28 cellular contexts compared by ENCODE assay signal in genomic region chr5:179457612-179458011, GRCh38.
"Had no signal": no experiment of that assay in that cellular context is flagged by ENCODE, and none has a peak within 500 bp of the region (broad histone marks: within the 10 kb centered on the region; RNA-seq: fewer than 3 reads in every experiment).

No MANE protein-coding gene starts in this region.

- H3K4me1 ChIP-seq: colonic mucosa, esophagus muscularis mucosa, esophagus squamous epithelium, foreskin keratinocyte, gastrocnemius medialis, gastroesophageal sphincter, heart left ventricle, heart right ventricle had no signal

- H3K4me3 Mint-ChIP-seq: dendritic cell treated with granulocyte-macrophage colony-stimulating factor and Interleukin-4, amounts not matched to agents 40 ng/mL and 50 ng/mL, for 4 days; effector memory CD8-positive, alpha-beta T cell; endodermal cell had no signal

- H3K36me3 ChIP-seq: colonic mucosa, esophagus muscularis mucosa, esophagus squamous epithelium, gastrocnemius medialis, gastroesophageal sphincter, heart left ventricle, heart right ventricle had no signal

- H3K9me3 ChIP-seq: colonic mucosa, esophagus muscularis mucosa, gastrocnemius medialis, gastroesophageal sphincter had no signal

- H3K27ac Mint-ChIP-seq: dendritic cell treated with granulocyte-macrophage colony-stimulating factor and Interleukin-4, amounts not matched to agents 40 ng/mL and 50 ng/mL, for 4 days; effector memory CD8-positive, alpha-beta T cell; endodermal cell had no signal

- DNase-seq: colonic mucosa; cortex of kidney; dermis blood vessel endothelial cell; dorsolateral prefrontal cortex; effector CD4-positive, alpha-beta T cell; effector CD8-positive, alpha-beta T cell; effector memory CD4-positive, alpha-beta T cell; effector memory CD8-positive, alpha-beta T cell; endodermal cell; erythroblast; esophagus squamous epithelium; foreskin fibroblast; foreskin keratinocyte; foreskin melanocyte; gastrocnemius medialis; glutamatergic neuron; head of caudate nucleus; heart left ventricle; heart right ventricle had no signal

- ATAC-seq: effector memory CD8-positive, alpha-beta T cell; esophagus mucosa; foreskin keratinocyte; gastrocnemius medialis; gastroesophageal sphincter; heart left ventricle; heart right ventricle had no signal

- H3K27me3 Mint-ChIP-seq: dendritic cell treated with granulocyte-macrophage colony-stimulating factor and Interleukin-4, amounts not matched to agents 40 ng/mL and 50 ng/mL, for 4 days had no signal

- FAIRE-seq: colon, endothelial cell of umbilical vein, frontal cortex had no signal

- H3K27ac ChIP-seq: colonic mucosa, coronary artery, dorsolateral prefrontal cortex, epithelial cell of prostate, esophagus muscularis mucosa, esophagus squamous epithelium, foreskin keratinocyte, gastrocnemius medialis, gastroesophageal sphincter, heart left ventricle, heart right ventricle had no signal

- H3K4me1 Mint-ChIP-seq: endodermal cell had no signal

- H3K4me3 ChIP-seq: colonic mucosa, coronary artery, dorsolateral prefrontal cortex, esophagus muscularis mucosa, esophagus squamous epithelium, gastrocnemius medialis, gastroesophageal sphincter, heart left ventricle, heart right ventricle had no signal

- H3K27me3 ChIP-seq: colonic mucosa, foreskin keratinocyte, gastrocnemius medialis had no signal
